Comparison of ENCODE assay signal across 17 cellular contexts in genomic region chr7:159006610-159007130, GRCh38.
DNase-seq lines count a peak whose midpoint lies in the region; ATAC-seq and TF ChIP-seq lines count a peak whose summit lies in the region.
"Had no signal": no experiment of that assay in that cellular context is flagged by ENCODE, and none has a peak within 500 bp of the region (broad histone marks: within the 10 kb centered on the region; RNA-seq: fewer than 3 reads in every experiment).

No MANE protein-coding gene starts in this region.

- H3K36me3 Mint-ChIP-seq in activated CD4-positive, alpha-beta memory T cell treated with anti-CD3 and anti-CD28 coated beads for 36 hours = no peaks in the 10 kb centered on the region
- no peaks in the 10 kb centered on the region for H3K36me3 Mint-ChIP-seq in activated CD4-positive, alpha-beta memory T cell treated with anti-CD3 and anti-CD28 coated beads, Interleukin-2, amount 10 ng/mL, durations not matched to agents 7 days and 5 days (ENCODE audit: low read depth)
- no peaks in the 10 kb centered on the region for H3K36me3 Mint-ChIP-seq in T-helper 17 cell (ENCODE audit: low read depth)

- H3K79me1 ChIP-seq in neuronal stem cell (ENCODE audit: low read depth, low read length) = no peaks in the 10 kb centered on the region

- POLR2A ChIA-PET in activated CD4-positive, alpha-beta memory T cell treated with anti-CD3 and anti-CD28 coated beads for 36 hours (lab: Charles Lee) = no interaction called here
- POLR2A ChIA-PET in activated CD4-positive, alpha-beta memory T cell treated with anti-CD3 and anti-CD28 coated beads, Interleukin-2, amount 10 ng/mL, durations not matched to agents 7 days and 5 days (lab: Charles Lee) = no interaction called here

- TF ChIP-seq POLR2A in adrenal gland (IDR thresholded peaks at IDR 0.05) = no peak

- H3K9ac ChIP-seq in neuronal stem cell (ENCODE audit: low read depth, low read length, poor library complexity) = no peak overlapping the region
- H3K9ac ChIP-seq: BLaER1 treated with 17β-estradiol and CSF1 and Interleukin-3, amounts not matched to agents 10 nM and 100 nM; KMS-11 had no signal

- H3K4me2 ChIP-seq in neuronal stem cell (ENCODE audit: insufficient read depth, low read length, poor library complexity, severe bottlenecking) = no peak overlapping the region
- H3K4me2 ChIP-seq: KMS-11 had no signal

- no peak overlapping the region for H3K4me3 ChIP-seq in neuronal stem cell (ENCODE audit: low read length in 2 of 2)
- no peak overlapping the region for H3K4me3 ChIP-seq in adrenal gland
- H3K4me3 ChIP-seq: BLaER1 treated with 17β-estradiol and CSF1 and Interleukin-3, amounts not matched to agents 10 nM and 100 nM had no signal

- CTCF ChIA-PET in activated CD4-positive, alpha-beta memory T cell treated with anti-CD3 and anti-CD28 coated beads for 36 hours (lab: Charles Lee) = no interaction called here
- CTCF ChIA-PET in activated CD4-positive, alpha-beta memory T cell treated with anti-CD3 and anti-CD28 coated beads, Interleukin-2, amount 10 ng/mL, durations not matched to agents 7 days and 5 days (lab: Charles Lee) = no interaction called here

- no peak overlapping the region for H2BK120ac ChIP-seq in neuronal stem cell (ENCODE audit: low read depth, low read length)

- H3K4me1 ChIP-seq in neuronal stem cell (ENCODE audit: control insufficient read depth in 2 of 2, insufficient read depth in 1 of 2, low read depth in 1 of 2, low read length in 2 of 2) (peaks cover 0 to 7% of the 10 kb centered on the region in 2 donors), adrenal gland (replicated peaks in 1 of 2) (no peaks in the 10 kb centered on the region)

- H3K4ac ChIP-seq in neuronal stem cell (ENCODE audit: low read length) = no peak overlapping the region

- peaks cover 29% of the 10 kb centered on the region for H3K4me1 Mint-ChIP-seq in activated CD4-positive, alpha-beta memory T cell treated with anti-CD3 and anti-CD28 coated beads for 36 hours (ENCODE audit: low read depth)
- peaks cover 10% of the 10 kb centered on the region for H3K4me1 Mint-ChIP-seq in activated CD4-positive, alpha-beta memory T cell treated with anti-CD3 and anti-CD28 coated beads, Interleukin-2, amount 10 ng/mL, durations not matched to agents 7 days and 5 days
- H3K4me1 Mint-ChIP-seq in T-helper 17 cell = peaks cover 2% of the 10 kb centered on the region

- H3K4me3 Mint-ChIP-seq in activated CD4-positive, alpha-beta memory T cell treated with anti-CD3 and anti-CD28 coated beads for 36 hours = peak overlapping the region; percentile 17
- no peak overlapping the region for H3K4me3 Mint-ChIP-seq in activated CD4-positive, alpha-beta memory T cell treated with anti-CD3 and anti-CD28 coated beads, Interleukin-2, amount 10 ng/mL, durations not matched to agents 7 days and 5 days
- H3K4me3 Mint-ChIP-seq in T-helper 17 cell = peak overlapping the region; percentile 22

- TF ChIP-seq CTCF in adrenal gland (IDR thresholded peaks at IDR 0.05) = no peak

- no peaks in the 10 kb centered on the region for H3K36me3 ChIP-seq in neuronal stem cell (replicated peaks in 1 of 2; ENCODE audit: control insufficient read depth in 2 of 2, insufficient read depth in 2 of 2, low read length in 2 of 2)
- H3K36me3 ChIP-seq in adrenal gland (replicated peaks in 1 of 2) = no peaks in the 10 kb centered on the region
- H3K36me3 ChIP-seq: BLaER1 treated with 17β-estradiol and CSF1 and Interleukin-3, amounts not matched to agents 10 nM and 100 nM had no signal

- H4K91ac ChIP-seq in neuronal stem cell (ENCODE audit: low read depth, low read length, poor library complexity) = no peak overlapping the region

- H3K18ac ChIP-seq in neuronal stem cell (ENCODE audit: low read length) = peak overlapping the region; percentile 44

- H3K27me3 Mint-ChIP-seq in activated CD4-positive, alpha-beta memory T cell treated with anti-CD3 and anti-CD28 coated beads for 36 hours = peaks cover 7% of the 10 kb centered on the region
- H3K27me3 Mint-ChIP-seq in activated CD4-positive, alpha-beta memory T cell treated with anti-CD3 and anti-CD28 coated beads, Interleukin-2, amount 10 ng/mL, durations not matched to agents 7 days and 5 days = peaks cover 10% of the 10 kb centered on the region
- peaks cover 6% of the 10 kb centered on the region for H3K27me3 Mint-ChIP-seq in T-helper 17 cell

- no peak overlapping the region for H2AK5ac ChIP-seq in neuronal stem cell (ENCODE audit: low read depth, low read length)

- H4K8ac ChIP-seq in neuronal stem cell (ENCODE audit: low read depth, low read length) = no peak overlapping the region

- intact Hi-C loops in activated CD4-positive, alpha-beta memory T cell treated with anti-CD3 and anti-CD28 coated beads for 36 hours (cut with micrococcal nuclease) = no loop called here
- intact Hi-C loops in head of caudate nucleus (cut with DNase I) (no loop called here), adrenal gland (cut with DNase I) (no loop called here)

- H2BK12ac ChIP-seq in neuronal stem cell (ENCODE audit: low read length) = no peak overlapping the region

- H3K9me3 ChIP-seq in T-helper 17 cell (ENCODE audit: control insufficient read depth, low read length, poor library complexity, severe bottlenecking) = no peaks in the 10 kb centered on the region
- H3K9me3 ChIP-seq in neuronal stem cell (replicated peaks in 1 of 2; ENCODE audit: control insufficient read depth in 2 of 2, insufficient read depth in 1 of 2, low read depth in 1 of 2, low read length in 2 of 2) = peaks cover 0 to 4% of the 10 kb centered on the region in 2 donors
- no peaks in the 10 kb centered on the region for H3K9me3 ChIP-seq in adrenal gland (replicated peaks in 1 of 3)

- no CpG with 5 or more reads among the region's 31 CpGs for WGBS in neuronal stem cell (ENCODE audit: extremely low coverage in 2 of 2, insufficient read length in 2 of 2, insufficient replicate concordance in 1 of 2), 2 donors
- WGBS in adrenal gland, 4 donors = 62 to 87% (median 73%) methylated on average over 11 to 31 of the region's 31 CpGs

- H3K9me3 Mint-ChIP-seq in activated CD4-positive, alpha-beta memory T cell treated with anti-CD3 and anti-CD28 coated beads for 36 hours = no peaks in the 10 kb centered on the region
- no peaks in the 10 kb centered on the region for H3K9me3 Mint-ChIP-seq in activated CD4-positive, alpha-beta memory T cell treated with anti-CD3 and anti-CD28 coated beads, Interleukin-2, amount 10 ng/mL, durations not matched to agents 7 days and 5 days

- H2AFZ ChIP-seq in neuronal stem cell (ENCODE audit: low read length) = no peak overlapping the region

- no peak overlapping the region for H2BK5ac ChIP-seq in neuronal stem cell (ENCODE audit: low read length)

- ATAC-seq in GM18511 (IDR thresholded peaks at IDR 0.05; ENCODE audit: unreplicated experiment) (peak; percentile 71), T-helper 17 cell (no peak), GM21423 (IDR thresholded peaks at IDR 0.05; ENCODE audit: unreplicated experiment) (no peak)
- ATAC-seq: Right ventricle myocardium inferior had no signal

- no peak overlapping the region for H3K27ac Mint-ChIP-seq in activated CD4-positive, alpha-beta memory T cell treated with anti-CD3 and anti-CD28 coated beads for 36 hours
- H3K27ac Mint-ChIP-seq in activated CD4-positive, alpha-beta memory T cell treated with anti-CD3 and anti-CD28 coated beads, Interleukin-2, amount 10 ng/mL, durations not matched to agents 7 days and 5 days = no peak overlapping the region
- H3K27ac Mint-ChIP-seq in T-helper 17 cell = no peak overlapping the region

- peaks cover 0 to 4% (median 0%) of the 10 kb centered on the region in 3 experiments for H3K27me3 ChIP-seq in neuronal stem cell (ENCODE audit: control insufficient read depth in 3 of 3, insufficient read depth in 3 of 3, low read depth in 1 of 3, low read length in 3 of 3)
- H3K27me3 ChIP-seq in adrenal gland = no peaks in the 10 kb centered on the region

- H3K27ac ChIP-seq in neuronal stem cell (replicated peaks; ENCODE audit: low read length) (no peak overlapping the region), adrenal gland (no peak overlapping the region)
- H3K27ac ChIP-seq: BLaER1 treated with 17β-estradiol and CSF1 and Interleukin-3, amounts not matched to agents 10 nM and 100 nM; HL-60; KMS-11 had no signal

- DNase-seq in activated CD4-positive, alpha-beta memory T cell treated with anti-CD3 and anti-CD28 coated beads for 36 hours = no peak
- DNase-seq in activated CD4-positive, alpha-beta memory T cell treated with anti-CD3 and anti-CD28 coated beads, Interleukin-2, amount 10 ng/mL, durations not matched to agents 7 days and 5 days = no peak
- DNase-seq in T-helper 17 cell (no peak), neuronal stem cell (ENCODE audit: low spot score) (no peak), head of caudate nucleus (no peak), adrenal gland (no peak)
- DNase-seq: COR-L47, MM.1S, NCI-H187, NCI-H446 treated with DMSO at 0.1 percent for 48 hours, NCI-H748 treated with DMSO at 0.1 percent for 48 hours had no signal

- H3K23ac ChIP-seq in neuronal stem cell (ENCODE audit: low read depth, low read length, poor library complexity) = no peak overlapping the region

- H2BK15ac ChIP-seq in neuronal stem cell (ENCODE audit: low read length) = no peak overlapping the region

- peak overlapping the region; percentile 44 for H3K14ac ChIP-seq in neuronal stem cell (ENCODE audit: low read length)
